Comparison of ENCODE assay signal across 10 cellular contexts in genomic region chr9:127905788-127906191, GRCh38. TPM values are rescaled to one million over a fixed set of nuclear protein-coding genes. Genes with fewer than 3 reads are reported as not detected.
DNase-seq lines count a peak whose midpoint lies in the region; ATAC-seq and TF ChIP-seq lines count a peak whose summit lies in the region.
"Had no signal": no experiment of that assay in that cellular context is flagged by ENCODE, and none has a peak within 500 bp of the region (broad histone marks: within the 10 kb centered on the region; RNA-seq: fewer than 3 reads in every experiment).

No MANE protein-coding gene starts in this region.

- peaks cover 57% of the 10 kb centered on the region for H3K4me1 Mint-ChIP-seq in activated naive CD4-positive, alpha-beta T cell treated with anti-CD3 and anti-CD28 coated beads, Interleukin-2, amount 50 U/mL, for 24 hours

- 85 to 87% methylated on average over 12 of the region's 12 CpGs for WGBS in heart right ventricle, 2 donors
- 78% methylated on average over 12 of the region's 12 CpGs for WGBS in urinary bladder
- 98% methylated on average over 12 of the region's 12 CpGs for WGBS in smooth muscle cell (ENCODE audit: low lambda C conversion rate)

- H4K20me1 ChIP-seq in smooth muscle cell (ENCODE audit: low read depth): no peaks in the 10 kb centered on the region

- no peaks in the 10 kb centered on the region for H3K27me3 Mint-ChIP-seq in activated naive CD4-positive, alpha-beta T cell treated with anti-CD3 and anti-CD28 coated beads, Interleukin-2, amount 50 U/mL, for 24 hours

- H3K79me2 ChIP-seq in smooth muscle cell (ENCODE audit: low read depth): no peaks in the 10 kb centered on the region

- H3K27ac Mint-ChIP-seq in activated naive CD4-positive, alpha-beta T cell treated with anti-CD3 and anti-CD28 coated beads, Interleukin-2, amount 50 U/mL, for 24 hours: peak overlapping the region; percentile 99

- H3K4me1 ChIP-seq in heart right ventricle (peaks cover 19 to 56% (median 43%) of the 10 kb centered on the region in 9 donors), mucosa of descending colon (ENCODE audit: low read depth) (peaks cover 68% of the 10 kb centered on the region), urinary bladder (ENCODE audit: insufficient read depth) (no peaks in the 10 kb centered on the region), smooth muscle cell (ENCODE audit: low read depth) (peaks cover 7% of the 10 kb centered on the region)

- no peaks in the 10 kb centered on the region for H3K9me3 Mint-ChIP-seq in activated naive CD4-positive, alpha-beta T cell treated with anti-CD3 and anti-CD28 coated beads, Interleukin-2, amount 50 U/mL, for 24 hours

- no peak overlapping the region for H3K9ac ChIP-seq in smooth muscle cell (ENCODE audit: low read depth)

- H3K4me3 ChIP-seq in heart right ventricle (peak overlapping the region in 1 of 10 donors; percentile 46), mucosa of descending colon (no peak overlapping the region), urinary bladder (ENCODE audit: low read depth, low read length) (no peak overlapping the region), smooth muscle cell (no peak overlapping the region)
- H3K4me3 ChIP-seq: A549 had no signal

- no peak overlapping the region for H2AFZ ChIP-seq in smooth muscle cell (ENCODE audit: low read depth)

- no peak overlapping the region for H3K4me2 ChIP-seq in smooth muscle cell
- H3K4me2 ChIP-seq: A549 had no signal

- H3K9me3 ChIP-seq in heart right ventricle (no peaks in the 10 kb centered on the region), mucosa of descending colon (no peaks in the 10 kb centered on the region), smooth muscle cell (replicated peaks; ENCODE audit: low read depth) (no peaks in the 10 kb centered on the region)
- H3K9me3 ChIP-seq: A549 had no signal

- peak overlapping the region; percentile 89 for H3K4me3 Mint-ChIP-seq in activated naive CD4-positive, alpha-beta T cell treated with anti-CD3 and anti-CD28 coated beads, Interleukin-2, amount 50 U/mL, for 24 hours

- ATAC-seq in heart right ventricle (no peak), Right ventricle myocardium inferior (no peak), mucosa of descending colon (peak; percentile 39), GM18867 (IDR thresholded peaks at IDR 0.05; ENCODE audit: unreplicated experiment) (no peak)

- H3K36me3 ChIP-seq in heart right ventricle (peaks cover 0 to 32% (median 14%) of the 10 kb centered on the region in 9 donors), mucosa of descending colon (ENCODE audit: low read depth) (no peaks in the 10 kb centered on the region), urinary bladder (ENCODE audit: insufficient read depth) (no peaks in the 10 kb centered on the region), smooth muscle cell (ENCODE audit: low read depth) (no peaks in the 10 kb centered on the region)

- H3K27me3 ChIP-seq in heart right ventricle: no peaks in the 10 kb centered on the region
- no peaks in the 10 kb centered on the region for H3K27me3 ChIP-seq in smooth muscle cell (ENCODE audit: low read depth)

- no peak for TF ChIP-seq CTCF in heart right ventricle (IDR thresholded peaks at IDR 0.05)
- TF ChIP-seq CTCF in mucosa of descending colon (IDR thresholded peaks at IDR 0.05): no peak
- TF ChIP-seq CTCF in smooth muscle cell (IDR thresholded peaks at IDR 0.05; ENCODE audit: borderline replicate concordance, insufficient read depth, poor library complexity, severe bottlenecking): no peak

- H3K27ac ChIP-seq in heart right ventricle (peak overlapping the region in 8 of 10 donors; percentile 30 to 89 (median 84)), urinary bladder (ENCODE audit: low read depth) (peak overlapping the region; percentile 51), smooth muscle cell (ENCODE audit: low read depth) (no peak overlapping the region)

- no peaks in the 10 kb centered on the region for H3K36me3 Mint-ChIP-seq in activated naive CD4-positive, alpha-beta T cell treated with anti-CD3 and anti-CD28 coated beads, Interleukin-2, amount 50 U/mL, for 24 hours

- DNase-seq in heart right ventricle (no peak), Right ventricle myocardium inferior (ENCODE audit: missing footprints) (no peak), mucosa of descending colon (peak in 2 of 3 donors; percentile 69 to 83), epidermal melanocyte (ENCODE audit: insufficient read length, low spot score) (no peak), smooth muscle cell (lab: John Stamatoyannopoulos, UW; ENCODE audit: unreplicated experiment) (no peak)
- DNase-seq: erythroblast had no signal

- intact Hi-C loops in heart right ventricle (cut with DNase I): no loop called here
- intact Hi-C loops in Right ventricle myocardium inferior (cut with DNase I): no loop called here
- intact Hi-C loops in mucosa of descending colon (cut with DNase I, micrococcal nuclease): no loop called here

- no peaks in the 10 kb centered on the region for H3F3A ChIP-seq in smooth muscle cell (ENCODE audit: low read depth)

RNA-seq across cellular contexts. Expression of gene ST6GALNAC6, which starts 6.4 kb away (rescaled TPM):
- 10 to 100 TPM; 32.8 to 52.0 (median 44.7) TPM for total RNA-seq in heart right ventricle
- 10 to 100 TPM; 33.0 to 40.5 TPM for polyA plus RNA-seq in heart right ventricle
- 43.3 TPM for total RNA-seq in Right ventricle myocardium inferior
- 100 to 1,000 TPM; 121 to 266 (median 175) TPM for total RNA-seq in mucosa of descending colon
- total RNA-seq in urinary bladder: 17.7 TPM
- polyA plus RNA-seq in urinary bladder: 105 TPM
- 34.3 and 36.4 TPM in 2 replicates for total RNA-seq in smooth muscle cell
- polyA plus RNA-seq in smooth muscle cell: 48.8 and 65.8 TPM in 2 replicates

RNA-seq across cellular contexts. Expression of gene ST6GALNAC4, which starts 11.1 kb away (rescaled TPM):
- 10 to 100 TPM; 23.2 to 52.9 (median 33.9) TPM for total RNA-seq in heart right ventricle
- polyA plus RNA-seq in heart right ventricle: 10 to 100 TPM; 10.8 to 48.6 TPM
- 21.9 TPM for total RNA-seq in Right ventricle myocardium inferior
- total RNA-seq in mucosa of descending colon: 10 to 100 TPM; 31.0 to 39.2 (median 37.2) TPM
- 6.8 TPM for total RNA-seq in urinary bladder
- 35.1 TPM for polyA plus RNA-seq in urinary bladder
- 5.3 and 22.5 TPM in 2 replicates for total RNA-seq in smooth muscle cell
- 12.1 and 13.6 TPM in 2 replicates for polyA plus RNA-seq in smooth muscle cell

RNA-seq across cellular contexts. Expression of gene PIP5KL1, which starts 24.8 kb away (rescaled TPM):
- total RNA-seq in heart right ventricle (under 1 TPM in 7 of 10 donors, not detected in 3; 0.25 to 0.59 (median 0.47) TPM), Right ventricle myocardium inferior (not detected), mucosa of descending colon (1 to 10 TPM in 2 of 3 donors, under 1 TPM in 1; 0.58 to 1.9 (median 1.1) TPM), urinary bladder (0.48 TPM), smooth muscle cell (1.1 and 9.2 TPM in 2 replicates)
- polyA plus RNA-seq in heart right ventricle (under 1 TPM in 1 of 2 donors, not detected in 1; 0.28 TPM), urinary bladder (1.4 TPM), smooth muscle cell (2.7 and 9.7 TPM in 2 replicates)

RNA-seq across cellular contexts. Expression of gene AK1, which starts 28.3 kb away (rescaled TPM):
- total RNA-seq in heart right ventricle: 100 to 1,000 TPM; 553 to 918 (median 731) TPM
- 1,000 to 10,000 TPM in 1 of 2 donors, 100 to 1,000 TPM in 1; 500 to 1,050 TPM for polyA plus RNA-seq in heart right ventricle
- total RNA-seq in Right ventricle myocardium inferior: 880 TPM
- 100 to 1,000 TPM in 2 of 3 donors, 10 to 100 TPM in 1; 66.7 to 157 (median 106) TPM for total RNA-seq in mucosa of descending colon
- total RNA-seq in urinary bladder: 27.3 TPM
- 57.2 TPM for polyA plus RNA-seq in urinary bladder
- total RNA-seq in smooth muscle cell: 22.2 and 52.4 TPM in 2 replicates
- polyA plus RNA-seq in smooth muscle cell: 97.8 and 115 TPM in 2 replicates

RNA-seq across cellular contexts. Expression of gene DPM2, which starts 31.9 kb away (rescaled TPM):
- total RNA-seq in heart right ventricle: 10 to 100 TPM in 8 of 10 donors, 1 to 10 TPM in 2; 7.2 to 15.4 (median 12.3) TPM
- 10 to 100 TPM; 16.7 to 31.1 TPM for polyA plus RNA-seq in heart right ventricle
- total RNA-seq in Right ventricle myocardium inferior: 11.9 TPM
- total RNA-seq in mucosa of descending colon: 10 to 100 TPM; 23.0 to 30.4 (median 29.4) TPM
- 7.5 TPM for total RNA-seq in urinary bladder
- polyA plus RNA-seq in urinary bladder: 32.1 TPM
- total RNA-seq in smooth muscle cell: 23.6 and 26.0 TPM in 2 replicates
- polyA plus RNA-seq in smooth muscle cell: 68.5 and 72.8 TPM in 2 replicates

Comparison
In these comparisons a context has a peak if more than half of its experiments do, and no peak if none do; other contexts are left out.
1. DNase-seq: peak in mucosa of descending colon (2 of 3); none in heart right ventricle (0 of 2), Right ventricle myocardium inferior (single experiment), epidermal melanocyte (single experiment) and smooth muscle cell (single experiment).